8 cellular contexts compared by ENCODE assay signal in the genomic region with DNA sequence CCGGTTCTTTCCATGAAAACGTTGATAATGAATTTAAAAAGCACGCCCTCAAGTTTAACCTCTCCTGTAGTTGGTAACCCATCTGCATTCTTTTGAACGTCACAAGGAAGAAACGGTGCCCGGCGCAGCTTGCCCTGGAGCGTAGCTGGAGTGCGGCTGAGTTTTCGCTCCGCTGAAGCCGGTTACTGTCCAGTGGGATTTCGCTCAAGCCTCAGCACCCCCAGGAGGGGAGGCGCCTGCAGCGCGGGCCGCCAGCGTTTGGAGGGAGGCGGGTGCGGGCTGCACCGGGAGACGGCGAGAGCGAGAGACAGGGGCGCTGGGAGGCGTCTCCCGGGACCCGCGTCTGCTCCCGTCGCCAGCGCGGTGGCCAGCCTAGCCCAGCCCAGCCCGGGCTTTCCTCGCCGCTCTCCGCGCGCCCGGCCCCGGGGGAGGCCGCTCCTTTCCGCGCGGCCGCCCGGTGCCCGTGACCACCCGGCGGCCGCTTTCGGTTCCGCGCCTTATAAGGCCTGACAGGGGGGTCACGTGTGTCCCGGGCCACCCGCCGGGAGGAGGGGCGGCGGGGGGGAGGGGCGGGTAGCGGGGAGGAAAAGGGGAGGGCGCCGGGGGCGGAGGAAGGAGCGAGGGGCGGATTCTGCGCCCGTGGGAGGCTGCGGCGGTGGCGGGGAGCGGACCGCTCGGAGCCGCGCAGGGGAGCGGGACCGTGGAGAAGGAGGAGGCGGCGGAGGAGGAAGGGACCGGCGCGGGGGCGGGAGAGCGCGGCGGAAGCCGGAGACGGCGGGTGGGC. TPM values are rescaled to one million over a fixed set of nuclear protein-coding genes. Genes with fewer than 3 reads are reported as not detected.
DNase-seq lines count a peak whose midpoint lies in the region; ATAC-seq, FAIRE-seq and TF ChIP-seq lines count a peak whose summit lies in the region.

No MANE protein-coding gene starts in this region.

- H3K27me3 ChIP-seq in small intestine (ENCODE audit: control insufficient read depth in 2 of 2, insufficient read depth in 2 of 2, low read length in 2 of 2) = no peaks in the 10 kb centered on the region

- in situ Hi-C loops in T47D (cut with HindIII; ENCODE audit: low pct_unique_long_range_greater_than_20kb, low sequenced_read_pairs) = no loop called here

- peaks cover 0 to 1% of the 10 kb centered on the region in 2 donors for H3K4me1 ChIP-seq in small intestine (ENCODE audit: control insufficient read depth in 2 of 2, insufficient read depth in 1 of 2, low read depth in 1 of 2, low read length in 1 of 2)

- peak overlapping the region; percentile 87 to 92 for H3K4me3 ChIP-seq in small intestine (ENCODE audit: low read depth in 1 of 2, low read length in 2 of 2)

- H3K36me3 ChIP-seq in small intestine (ENCODE audit: control insufficient read depth in 2 of 2, insufficient read depth in 2 of 2, low read length in 2 of 2) = no peaks in the 10 kb centered on the region

- peak; percentile 65 for ATAC-seq in HG02852 (IDR thresholded peaks at IDR 0.05; ENCODE audit: unreplicated experiment)

- 0 to 1% (median 0%) methylated on average over 39 to 91 of the region's 91 CpGs for WGBS in small intestine, 3 donors

- 0 out of 2 replicates have a peak, but pooled peaks have one; percentile 1 for TF ChIP-seq CTCF in VCaP (conservative IDR thresholded peaks at IDR 0.05)

- no peaks in the 10 kb centered on the region for H3K9me3 ChIP-seq in small intestine (ENCODE audit: control insufficient read depth, low read depth)

- peak; percentile 73 to 76 for DNase-seq in NCI-H2081 (lab: John Stamatoyannopoulos, UW)
- no peak for DNase-seq in NCI-H2081 treated with DMSO at 0.1 percent for 48 hours (lab: John Stamatoyannopoulos, UW)
- peak; percentile 31 for DNase-seq in NCI-H1694 treated with DMSO at 0.1 percent for 48 hours (lab: John Stamatoyannopoulos, UW)
- peak; percentile 80 to 89 for DNase-seq in T47D (ENCODE audit: low read depth in 1 of 2, low spot score in 1 of 2)
- peak; percentile 81 for DNase-seq in iPS-NIHi7 (ENCODE audit: extremely low spot score)
- peak; percentile 83 for DNase-seq in small intestine

- no peak for FAIRE-seq in small intestine (lab: Jason Lieb, UNC)

- H3K27ac ChIP-seq in VCaP (peak overlapping the region; percentile 86), small intestine (ENCODE audit: low read depth in 1 of 2, low read length in 1 of 2) (peak overlapping the region; percentile 80 to 97)

RNA-seq across cellular contexts. Expression of gene DGKH, which starts 8.3 kb away (rescaled TPM):
- polyA plus RNA-seq in small intestine = 1 to 10 TPM in 1 of 3 donors, under 1 TPM in 2; 0.45 to 3.4 (median 0.54) TPM
